In genomic region chr11:73344191-73344607, GRCh38 we compare ENCODE assay signal across 19 cellular contexts. TPM values are rescaled to one million over a fixed set of nuclear protein-coding genes. Genes with fewer than 3 reads are reported as not detected.
A peak's percentile ranks its signal among the peaks of the same experiment; 100 is the strongest.
DNase-seq lines count a peak whose midpoint lies in the region; FAIRE-seq and TF ChIP-seq lines count a peak whose summit lies in the region.
"Had no signal": no experiment of that assay in that cellular context is flagged by ENCODE, and none has a peak within 500 bp of the region (broad histone marks: within the 10 kb centered on the region; RNA-seq: fewer than 3 reads in every experiment).

No MANE protein-coding gene starts in this region.

- H3K9ac ChIP-seq in astrocyte (ENCODE audit: low read length) = peak overlapping the region; percentile 9

- no peak overlapping the region for H2AFZ ChIP-seq in astrocyte (ENCODE audit: low read depth, low read length)
- no peak overlapping the region for H2AFZ ChIP-seq in PC-9

- no peak for FAIRE-seq in astrocyte (lab: Jason Lieb, UNC)
- FAIRE-seq: GM12891 had no signal

- peaks cover 88% of the 10 kb centered on the region for H3K79me2 ChIP-seq in astrocyte (ENCODE audit: insufficient read depth, low read length)
- H3K79me2 ChIP-seq in PC-9 (ENCODE audit: low read depth) = no peaks in the 10 kb centered on the region

- in situ Hi-C loops in G401 (cut with HindIII; ENCODE audit: low sequenced_read_pairs) = no loop called here

- POLR2A ChIA-PET in PC-9 (lab: Charles Lee; ENCODE audit: unreplicated experiment) = no interaction called here

- H3K4me3 ChIP-seq in astrocyte (ENCODE audit: insufficient read depth, low read depth, low read length) (no peak overlapping the region), PC-9 (no peak overlapping the region)
- H3K4me3 ChIP-seq: SK-N-MC had no signal

- H3K36me3 ChIP-seq in astrocyte (ENCODE audit: insufficient read depth, low read length) (peaks cover 4% of the 10 kb centered on the region), PC-9 (ENCODE audit: low read depth) (no peaks in the 10 kb centered on the region)

- CTCF ChIA-PET in PC-9 (lab: Charles Lee) = no interaction called here

- peaks cover 10% of the 10 kb centered on the region for H3K4me1 Mint-ChIP-seq in astrocyte (ENCODE audit: low read depth, unreplicated experiment)
- H3K4me1 Mint-ChIP-seq: activated B cell treated with CpG ODN at 0.5 μM for 24 hours had no signal

- no TSS peak for BruUV-seq in PC-9 (replicated peaks; lab: Mats Ljungman, UMichigan)

- no peaks in the 10 kb centered on the region for H3K9me2 ChIP-seq in PC-9 (ENCODE audit: insufficient read depth)

- no peak overlapping the region for H3K27ac ChIP-seq in astrocyte (ENCODE audit: low read depth, low read length)
- H3K27ac ChIP-seq in PC-9 = no peak overlapping the region
- H3K27ac ChIP-seq: brain microvascular endothelial cell, SK-N-MC had no signal

- peak; percentile 79 for DNase-seq in G401 (ENCODE audit: low spot score)
- no peak for DNase-seq in astrocyte (ENCODE audit: low read depth)
- peak; percentile 69 for DNase-seq in hepatic stellate cell (ENCODE audit: low spot score)
- peak; percentile 83 for DNase-seq in putamen (ENCODE audit: low spot score)
- no peak for DNase-seq in activated CD4-positive, alpha-beta T cell treated with anti-CD3 and anti-CD28 coated beads, Interleukin-2, amount 50 U/mL, for 4 hours
- DNase-seq in 8988T = no peak
- DNase-seq in PC-9 = no peak
- no peak for DNase-seq in NCI-H2081 (lab: John Stamatoyannopoulos, UW)
- DNase-seq: activated B cell treated with CpG ODN at 0.5 μM for 24 hours; activated T-cell treated with anti-CD3 and anti-CD28 coated beads, Interleukin-2, amount 50 U/mL, for 4 hours; brain microvascular endothelial cell; DND-41; HCEC 1CT; NCI-H1048; NCI-H526 treated with DMSO at 0.1 percent for 48 hours; stimulated activated CD4-positive, alpha-beta T cell treated with anti-CD3 and anti-CD28 coated beads, Interleukin-15, amount 100 ng/mL, for 24 hours; stimulated activated CD8-positive, alpha-beta memory T cell treated with anti-CD3 and anti-CD28 coated beads, Interleukin-4, amount 100 ng/mL, for 48 hours had no signal

- no peaks in the 10 kb centered on the region for H3K9me3 ChIP-seq in astrocyte (ENCODE audit: insufficient read depth, low read depth, low read length)
- no peaks in the 10 kb centered on the region for H3K9me3 ChIP-seq in PC-9 (ENCODE audit: insufficient read depth, low read depth)

- H3K27me3 Mint-ChIP-seq in astrocyte (ENCODE audit: low read depth, unreplicated experiment) = no peaks in the 10 kb centered on the region

- H4K20me1 ChIP-seq in astrocyte (ENCODE audit: insufficient read depth, low read length) (peaks cover 96% of the 10 kb centered on the region), PC-9 (ENCODE audit: insufficient read depth) (peaks cover 6% of the 10 kb centered on the region; the same call in 1 of the 2 replicates)

- no peaks in the 10 kb centered on the region for H3K27me3 ChIP-seq in astrocyte (ENCODE audit: insufficient read depth, low read length)
- H3K27me3 ChIP-seq in PC-9 (ENCODE audit: insufficient read depth, low read depth) = no peaks in the 10 kb centered on the region
- H3K27me3 ChIP-seq: brain microvascular endothelial cell had no signal

- H3K9me3 Mint-ChIP-seq in astrocyte (ENCODE audit: unreplicated experiment) = no peaks in the 10 kb centered on the region
- H3K9me3 Mint-ChIP-seq: activated B cell treated with CpG ODN at 0.5 μM for 24 hours; activated T-cell treated with anti-CD3 and anti-CD28 coated beads, Interleukin-2, amount 50 U/mL, for 4 hours had no signal

- no peaks in the 10 kb centered on the region for H3F3A ChIP-seq in PC-9 (ENCODE audit: insufficient read depth, low read depth)

- TF ChIP-seq CTCF in astrocyte (IDR thresholded peaks at IDR 0.05; ENCODE audit: insufficient read depth, low read depth, low read length) = no peak
- no peak for TF ChIP-seq CTCF in PC-9 (conservative IDR thresholded peaks at IDR 0.05)

- H3K27ac Mint-ChIP-seq in astrocyte (ENCODE audit: unreplicated experiment) = no peak overlapping the region
- H3K27ac Mint-ChIP-seq: activated B cell treated with CpG ODN at 0.5 μM for 24 hours had no signal

- H3K36me3 Mint-ChIP-seq in astrocyte (ENCODE audit: low read depth, unreplicated experiment) = peaks cover 4% of the 10 kb centered on the region

- intact Hi-C loops in PC-9 (cut with micrococcal nuclease; ENCODE audit: unreplicated experiment) = no loop called here

- H3K4me3 Mint-ChIP-seq in astrocyte (ENCODE audit: unreplicated experiment) = no peak overlapping the region
- H3K4me3 Mint-ChIP-seq: activated B cell treated with CpG ODN at 0.5 μM for 24 hours; activated T-cell treated with anti-CD3 and anti-CD28 coated beads, Interleukin-2, amount 50 U/mL, for 4 hours had no signal

- H3K4me2 ChIP-seq in astrocyte (ENCODE audit: low read length) (peak overlapping the region; percentile 52), PC-9 (no peak overlapping the region)

- H3K4me1 ChIP-seq in astrocyte (ENCODE audit: insufficient read depth, low read length) (peaks cover 15% of the 10 kb centered on the region), PC-9 (replicated peaks; ENCODE audit: insufficient read depth) (no peaks in the 10 kb centered on the region)

RNA-seq across cellular contexts. Expression of gene RELT, which starts 32.0 kb away (rescaled TPM):
- 6.2 and 6.7 TPM in 2 replicates for total RNA-seq in G401 (2014; rRNA removed; shearing (Covaris generic))
- 3.6 and 5.2 TPM in 2 replicates for total RNA-seq in astrocyte
- 7.8 and 10.7 TPM in 2 replicates for total RNA-seq in PC-9 (2021)

RNA-seq across cellular contexts. Expression of gene ARHGEF17, which starts 36.1 kb away (rescaled TPM):
- total RNA-seq in G401 (2014; rRNA removed; shearing (Covaris generic)) = 19.9 and 31.0 TPM in 2 replicates
- 59.7 and 66.4 TPM in 2 replicates for total RNA-seq in astrocyte
- total RNA-seq in PC-9 (2021) = 56.9 and 62.1 TPM in 2 replicates

Comparison
In these comparisons a context has a peak if more than half of its experiments do, and no peak if none do; other contexts are left out.
1. DNase-seq: peak in G401 (single experiment), hepatic stellate cell (single experiment) and putamen (single experiment); none in astrocyte (single experiment), activated CD4-positive, alpha-beta T cell treated with anti-CD3 and anti-CD28 coated beads, Interleukin-2, amount 50 U/mL, for 4 hours (0 of 2), 8988T (single experiment), PC-9 (0 of 2) and NCI-H2081 (0 of 2).